8 cellular contexts compared by ENCODE assay signal in the genomic region with DNA sequence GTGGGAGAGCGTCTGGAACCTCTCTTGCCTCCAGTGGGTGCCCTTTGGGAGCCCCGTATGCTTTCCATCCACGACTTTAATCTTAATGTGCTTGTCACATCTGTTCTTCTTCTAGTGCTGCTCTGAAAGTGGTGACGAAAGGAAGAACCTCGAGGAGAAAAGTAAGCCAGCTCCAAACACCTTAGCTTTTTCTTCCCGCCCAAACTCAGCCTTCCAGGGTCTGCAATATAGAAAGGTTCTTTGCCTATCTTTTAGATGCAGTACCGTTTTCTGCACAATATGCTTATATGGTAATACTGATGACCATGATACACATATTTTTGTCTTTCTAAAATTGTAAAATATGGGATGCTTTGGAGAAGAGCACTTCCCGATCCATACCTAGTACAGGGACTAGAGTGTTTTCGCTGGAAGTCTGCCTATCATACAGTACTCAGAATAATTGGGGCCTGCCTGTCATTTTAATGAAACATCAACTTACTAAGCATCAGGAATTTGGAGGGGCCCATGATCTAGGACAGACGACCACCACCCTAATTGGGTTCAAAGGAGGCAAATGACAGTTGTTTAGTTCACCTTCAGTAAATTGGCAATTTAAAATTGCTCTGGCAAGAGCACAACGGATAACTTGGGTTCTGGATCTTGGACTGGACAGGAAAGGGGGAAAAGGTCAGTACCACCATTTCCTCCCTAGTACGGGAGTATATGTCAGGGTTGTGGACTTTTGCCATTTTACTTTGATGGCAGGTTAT. TPM values are rescaled to one million over a fixed set of nuclear protein-coding genes. Genes with fewer than 3 reads are reported as not detected.
DNase-seq lines count a peak whose midpoint lies in the region; ATAC-seq and TF ChIP-seq lines count a peak whose summit lies in the region.

No MANE protein-coding gene starts in this region.

- no peak for ATAC-seq in natural killer cell treated with Interleukin-12 subunit alpha and Interleukin-12 subunit beta and Interleukin-15 and Interleukin-18, amount 100 ng/mL, for 72 hours
- no peak for ATAC-seq in HG03025 (IDR thresholded peaks at IDR 0.05; ENCODE audit: low FRiP score, unreplicated experiment)

- no peaks in the 10 kb centered on the region for H3K36me3 Mint-ChIP-seq in natural killer cell treated with Interleukin-12 subunit alpha and Interleukin-12 subunit beta and Interleukin-15 and Interleukin-18, amount 100 ng/mL, for 72 hours

- CTCF ChIA-PET in BJ (lab: Yijun Ruan, JAX) = interaction anchor here (1.4 kb wide), 2 partner anchors 10 to 130 kb away, joined by 3 to 6 read pairs; no protein-coding TSS in a partner anchor

- H3K4me3 ChIP-seq in BJ (ENCODE audit: low read depth, low read length) = peak overlapping the region; percentile 86
- peak overlapping the region; percentile 79 for H3K4me3 ChIP-seq in LNCaP clone FGC (ENCODE audit: low read depth, low read length)
- peak overlapping the region; percentile 67 to 100 (median 96) for H3K4me3 ChIP-seq in dorsolateral prefrontal cortex

- H3K4me3 Mint-ChIP-seq in natural killer cell treated with Interleukin-12 subunit alpha and Interleukin-12 subunit beta and Interleukin-15 and Interleukin-18, amount 100 ng/mL, for 72 hours = peak overlapping the region; percentile 91

- H3K27ac Mint-ChIP-seq in natural killer cell treated with Interleukin-12 subunit alpha and Interleukin-12 subunit beta and Interleukin-15 and Interleukin-18, amount 100 ng/mL, for 72 hours = peak overlapping the region; percentile 67 to 88

- intact Hi-C loops in dorsolateral prefrontal cortex (cut with DNase I) = loop anchor here in 1 of 2 donors (5.0 kb wide), 1 partner anchor 54 kb away; no protein-coding TSS in a partner anchor

- H3K27me3 ChIP-seq in BJ (ENCODE audit: control insufficient read depth, insufficient read depth, low read length) = no peaks in the 10 kb centered on the region
- no peaks in the 10 kb centered on the region for H3K27me3 ChIP-seq in dorsolateral prefrontal cortex

- no peaks in the 10 kb centered on the region for H3K27me3 Mint-ChIP-seq in natural killer cell treated with Interleukin-12 subunit alpha and Interleukin-12 subunit beta and Interleukin-15 and Interleukin-18, amount 100 ng/mL, for 72 hours

- H3K9me3 Mint-ChIP-seq in natural killer cell treated with Interleukin-12 subunit alpha and Interleukin-12 subunit beta and Interleukin-15 and Interleukin-18, amount 100 ng/mL, for 72 hours = no peaks in the 10 kb centered on the region

- TF ChIP-seq CTCF in BJ (IDR thresholded peaks at IDR 0.05; ENCODE audit: insufficient read depth, low read depth, low read length) (no peak), LNCaP clone FGC (IDR thresholded peaks at IDR 0.05; ENCODE audit: control insufficient read depth, extremely low read depth, insufficient read depth) (no peak), dorsolateral prefrontal cortex (IDR thresholded peaks at IDR 0.05 in 54 of 56, conservative IDR thresholded peaks at IDR 0.05 in 2 of 56; ENCODE audit: low read depth in 1 of 56, partially characterized antibody in 56 of 56) (no peak)

- DNase-seq in BJ (ENCODE audit: low read depth) (no peak), LNCaP clone FGC (ENCODE audit: low read depth) (no peak), dorsolateral prefrontal cortex (no peak), midbrain (lab: John Stamatoyannopoulos, UW) (no peak)
- DNase-seq in natural killer cell treated with Interleukin-12 subunit alpha and Interleukin-12 subunit beta and Interleukin-15 and Interleukin-18, amount 100 ng/mL, for 72 hours (ENCODE audit: low spot score) = no peak
- DNase-seq in stimulated activated CD4-positive, alpha-beta T cell treated with anti-CD3 and anti-CD28 coated beads, Interleukin-2, amount 100 ng/mL, for 48 hours = no peak
- DNase-seq in activated effector memory CD4-positive, alpha-beta T cell treated with Interleukin-2 at 50 U/mL for 16 hours = no peak

- POLR2A ChIA-PET in BJ (lab: Charles Lee) = no interaction called here

- H3K4me1 Mint-ChIP-seq in natural killer cell treated with Interleukin-12 subunit alpha and Interleukin-12 subunit beta and Interleukin-15 and Interleukin-18, amount 100 ng/mL, for 72 hours (ENCODE audit: low read depth in 2 of 2) = peaks cover 16 to 19% of the 10 kb centered on the region in 2 donors

- peak overlapping the region in 31 of 59 donors; percentile 46 to 95 (median 84) for H3K27ac ChIP-seq in dorsolateral prefrontal cortex

- H3K36me3 ChIP-seq in BJ (ENCODE audit: control insufficient read depth, insufficient read depth, low read length) = no peaks in the 10 kb centered on the region; the same call in 1 of the 2 replicates

RNA-seq across cellular contexts. Expression of gene RINT1, which starts 0.9 kb away (rescaled TPM):
- polyA plus RNA-seq in BJ (2011; rRNA removed) = 11.0 and 19.8 TPM in 2 replicates
- polyA minus RNA-seq in BJ (2011; rRNA and poly(A)+ RNA removed) = 9.8 and 12.0 TPM in 2 replicates
- total RNA-seq in dorsolateral prefrontal cortex = 10 to 100 TPM; 14.1 to 34.8 (median 22.7) TPM
- 10 to 100 TPM; 26.4 to 46.0 TPM for total RNA-seq in natural killer cell treated with Interleukin-12 subunit alpha and Interleukin-12 subunit beta and Interleukin-15 and Interleukin-18, amount 100 ng/mL, for 72 hours

RNA-seq across cellular contexts. Expression of gene PUS7, which starts 10.8 kb away (rescaled TPM):
- polyA plus RNA-seq in BJ (2011; rRNA removed) = 5.2 and 9.5 TPM in 2 replicates
- 2.5 TPM in 2 replicates for polyA minus RNA-seq in BJ (2011; rRNA and poly(A)+ RNA removed)
- 10 to 100 TPM in 114 of 120 experiments, 1 to 10 TPM in 6; 9.3 to 22.2 (median 14.4) TPM for total RNA-seq in dorsolateral prefrontal cortex
- total RNA-seq in natural killer cell treated with Interleukin-12 subunit alpha and Interleukin-12 subunit beta and Interleukin-15 and Interleukin-18, amount 100 ng/mL, for 72 hours = 10 to 100 TPM; 16.3 to 34.3 TPM

RNA-seq across cellular contexts. Expression of gene EFCAB10, which starts 48.4 kb away (rescaled TPM):
- not detected in 2 replicates for polyA plus RNA-seq in BJ (2011; rRNA removed)
- not detected in 2 replicates for polyA minus RNA-seq in BJ (2011; rRNA and poly(A)+ RNA removed)
- total RNA-seq in dorsolateral prefrontal cortex = 1 to 10 TPM in 112 of 120 experiments, under 1 TPM in 7, not detected in 1; 0.68 to 6.1 (median 2.3) TPM
- total RNA-seq in natural killer cell treated with Interleukin-12 subunit alpha and Interleukin-12 subunit beta and Interleukin-15 and Interleukin-18, amount 100 ng/mL, for 72 hours = not detected
